Comparison of ENCODE assay signal across 8 cellular contexts in genomic region chr11:83087035-83087434, GRCh38. TPM values are rescaled to one million over a fixed set of nuclear protein-coding genes. Genes with fewer than 3 reads are reported as not detected.
A peak's percentile ranks its signal among the peaks of the same experiment; 100 is the strongest.
DNase-seq lines count a peak whose midpoint lies in the region; ATAC-seq, FAIRE-seq and TF ChIP-seq lines count a peak whose summit lies in the region.

No MANE protein-coding gene starts in this region.

- no peaks in the 10 kb centered on the region for H3K27me3 Mint-ChIP-seq in naive B cell

- H3K4me3 Mint-ChIP-seq in naive B cell: no peak overlapping the region

- peak in 1 of 2 donors; percentile 33 for ATAC-seq in naive B cell (ENCODE audit: low read depth in 2 of 2)
- no peak for ATAC-seq in GM18909 (IDR thresholded peaks at IDR 0.05; ENCODE audit: poor library complexity, unreplicated experiment)
- ATAC-seq in HG02973 (IDR thresholded peaks at IDR 0.05; ENCODE audit: unreplicated experiment): no peak
- ATAC-seq in HG02763 (IDR thresholded peaks at IDR 0.05; ENCODE audit: unreplicated experiment): no peak

- no peak overlapping the region for H3K4me3 ChIP-seq in astrocyte of the cerebellum (ENCODE audit: low read depth, low read length)

- TF ChIP-seq CTCF in astrocyte of the cerebellum (IDR thresholded peaks at IDR 0.05; ENCODE audit: low read depth, low read length, missing control alignments): peak; percentile 4

- peak overlapping the region in 4 of 6 donors; percentile 1 to 48 (median 24) for H3K27ac Mint-ChIP-seq in naive B cell

- H3K4me1 Mint-ChIP-seq in naive B cell: peaks cover 18 to 34% (median 19%) of the 10 kb centered on the region in 3 donors

- peak; percentile 86 for DNase-seq in NCI-H146 treated with DMSO at 0.1 percent for 48 hours (lab: John Stamatoyannopoulos, UW; ENCODE audit: unreplicated experiment)
- no peak for DNase-seq in astrocyte of the cerebellum (ENCODE audit: low read depth)
- no peak for DNase-seq in naive B cell
- no peak for DNase-seq in stimulated activated CD4-positive, alpha-beta T cell treated with anti-CD3 and anti-CD28 coated beads, Interleukin-2, amount 100 ng/mL, for 24 hours

- in situ Hi-C loops in astrocyte of the cerebellum (cut with HindIII; ENCODE audit: low sequenced_read_pairs): no loop called here

- H3K36me3 Mint-ChIP-seq in naive B cell: no peaks in the 10 kb centered on the region

- H3K9me3 Mint-ChIP-seq in naive B cell: no peaks in the 10 kb centered on the region

- peak; percentile 94 for FAIRE-seq in G401.6 (lab: Jason Lieb, UNC)

RNA-seq across cellular contexts. Expression of gene RAB30, which starts 15.3 kb away (rescaled TPM):
- polyA plus RNA-seq in naive B cell (ENCODE audit: low read depth in 6 of 6): 100 to 1,000 TPM; 108 to 156 (median 142) TPM
